ENCODE assay signal across 1 cellular context in the genomic region with DNA sequence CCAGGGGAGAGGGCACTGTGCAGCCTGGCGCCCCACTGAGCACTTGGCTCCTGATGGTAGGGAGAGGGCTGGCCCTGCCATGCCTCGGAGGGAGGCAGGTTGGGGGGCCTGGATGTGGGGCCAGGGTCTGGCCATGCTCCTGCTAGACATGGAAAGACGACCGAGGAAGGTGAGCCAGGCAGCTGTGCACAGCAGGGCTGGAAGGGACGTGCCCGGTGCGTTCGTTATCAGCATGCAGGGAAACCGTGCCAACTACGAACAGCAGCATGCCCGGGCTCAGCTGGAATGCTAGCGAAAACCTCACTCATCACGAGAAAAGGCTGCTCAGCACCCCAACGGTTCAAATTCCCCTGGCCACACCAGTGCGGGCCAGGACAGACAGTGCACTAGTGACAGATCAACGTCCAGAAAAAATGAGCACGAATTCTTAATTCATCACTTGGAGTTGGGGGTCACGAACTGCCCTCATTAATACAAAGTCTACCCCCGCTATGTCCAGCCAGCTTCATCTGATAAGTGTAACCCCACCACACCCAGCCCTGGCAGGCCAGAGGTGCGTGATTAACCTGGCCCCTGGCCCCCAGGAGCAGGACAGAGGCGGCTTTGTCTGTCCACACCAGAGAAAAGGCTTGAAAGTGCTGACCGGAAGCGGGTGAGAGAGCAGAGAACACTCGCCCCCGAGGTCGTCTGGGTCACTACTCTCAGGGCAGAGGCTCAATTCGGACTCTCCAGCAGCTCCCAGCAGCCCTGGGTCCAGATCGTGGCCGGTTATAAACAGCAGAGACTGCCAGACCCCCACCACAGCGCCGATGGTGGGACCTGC.
TF ChIP-seq lines count a peak whose summit lies in the region.

No MANE protein-coding gene starts in this region.

TF ChIP-seq in HepG2, 621 proteins besides CTCF, POLR2A, EP300 and RAD21 (continued from another document and continues in another):
- TF ChIP-seq, protein P1, sequence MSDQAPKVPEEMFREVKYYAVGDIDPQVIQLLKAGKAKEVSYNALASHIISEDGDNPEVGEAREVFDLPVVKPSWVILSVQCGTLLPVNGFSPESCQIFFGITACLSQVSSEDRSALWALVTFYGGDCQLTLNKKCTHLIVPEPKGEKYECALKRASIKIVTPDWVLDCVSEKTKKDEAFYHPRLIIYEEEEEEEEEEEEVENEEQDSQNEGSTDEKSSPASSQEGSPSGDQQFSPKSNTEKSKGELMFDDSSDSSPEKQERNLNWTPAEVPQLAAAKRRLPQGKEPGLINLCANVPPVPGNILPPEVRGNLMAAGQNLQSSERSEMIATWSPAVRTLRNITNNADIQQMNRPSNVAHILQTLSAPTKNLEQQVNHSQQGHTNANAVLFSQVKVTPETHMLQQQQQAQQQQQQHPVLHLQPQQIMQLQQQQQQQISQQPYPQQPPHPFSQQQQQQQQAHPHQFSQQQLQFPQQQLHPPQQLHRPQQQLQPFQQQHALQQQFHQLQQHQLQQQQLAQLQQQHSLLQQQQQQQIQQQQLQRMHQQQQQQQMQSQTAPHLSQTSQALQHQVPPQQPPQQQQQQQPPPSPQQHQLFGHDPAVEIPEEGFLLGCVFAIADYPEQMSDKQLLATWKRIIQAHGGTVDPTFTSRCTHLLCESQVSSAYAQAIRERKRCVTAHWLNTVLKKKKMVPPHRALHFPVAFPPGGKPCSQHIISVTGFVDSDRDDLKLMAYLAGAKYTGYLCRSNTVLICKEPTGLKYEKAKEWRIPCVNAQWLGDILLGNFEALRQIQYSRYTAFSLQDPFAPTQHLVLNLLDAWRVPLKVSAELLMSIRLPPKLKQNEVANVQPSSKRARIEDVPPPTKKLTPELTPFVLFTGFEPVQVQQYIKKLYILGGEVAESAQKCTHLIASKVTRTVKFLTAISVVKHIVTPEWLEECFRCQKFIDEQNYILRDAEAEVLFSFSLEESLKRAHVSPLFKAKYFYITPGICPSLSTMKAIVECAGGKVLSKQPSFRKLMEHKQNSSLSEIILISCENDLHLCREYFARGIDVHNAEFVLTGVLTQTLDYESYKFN (CRISPR knock-in tag; conservative IDR thresholded peaks at IDR 0.05) = peak; percentile 97
- no peak for TF ChIP-seq NCOA5 (CRISPR knock-in tag; IDR thresholded peaks at IDR 0.05)
- TF ChIP-seq JDP2 (CRISPR knock-in tag; IDR thresholded peaks at IDR 0.05; ENCODE audit: borderline replicate concordance) = no peak; the same call in 1 of the 2 replicates
- peak; percentile 28; the same call in 1 of the 2 replicates for TF ChIP-seq FOXJ3 (CRISPR knock-in tag; IDR thresholded peaks at IDR 0.05; ENCODE audit: borderline replicate concordance)
- TF ChIP-seq ARNT2 (CRISPR knock-in tag; IDR thresholded peaks at IDR 0.05; ENCODE audit: low read depth) = peak; percentile 55; the same call in 1 of the 2 replicates
- no peak for TF ChIP-seq STAG1 (CRISPR knock-in tag; IDR thresholded peaks at IDR 0.05)
- no peak for TF ChIP-seq NFE2 (CRISPR knock-in tag; IDR thresholded peaks at IDR 0.05)
- TF ChIP-seq, protein P2, sequence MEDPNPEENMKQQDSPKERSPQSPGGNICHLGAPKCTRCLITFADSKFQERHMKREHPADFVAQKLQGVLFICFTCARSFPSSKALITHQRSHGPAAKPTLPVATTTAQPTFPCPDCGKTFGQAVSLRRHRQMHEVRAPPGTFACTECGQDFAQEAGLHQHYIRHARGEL (CRISPR knock-in tag; IDR thresholded peaks at IDR 0.05) = no peak
- no peak for TF ChIP-seq ZNF496 (CRISPR knock-in tag; IDR thresholded peaks at IDR 0.05; ENCODE audit: insufficient replicate concordance)
- TF ChIP-seq, protein P3, sequence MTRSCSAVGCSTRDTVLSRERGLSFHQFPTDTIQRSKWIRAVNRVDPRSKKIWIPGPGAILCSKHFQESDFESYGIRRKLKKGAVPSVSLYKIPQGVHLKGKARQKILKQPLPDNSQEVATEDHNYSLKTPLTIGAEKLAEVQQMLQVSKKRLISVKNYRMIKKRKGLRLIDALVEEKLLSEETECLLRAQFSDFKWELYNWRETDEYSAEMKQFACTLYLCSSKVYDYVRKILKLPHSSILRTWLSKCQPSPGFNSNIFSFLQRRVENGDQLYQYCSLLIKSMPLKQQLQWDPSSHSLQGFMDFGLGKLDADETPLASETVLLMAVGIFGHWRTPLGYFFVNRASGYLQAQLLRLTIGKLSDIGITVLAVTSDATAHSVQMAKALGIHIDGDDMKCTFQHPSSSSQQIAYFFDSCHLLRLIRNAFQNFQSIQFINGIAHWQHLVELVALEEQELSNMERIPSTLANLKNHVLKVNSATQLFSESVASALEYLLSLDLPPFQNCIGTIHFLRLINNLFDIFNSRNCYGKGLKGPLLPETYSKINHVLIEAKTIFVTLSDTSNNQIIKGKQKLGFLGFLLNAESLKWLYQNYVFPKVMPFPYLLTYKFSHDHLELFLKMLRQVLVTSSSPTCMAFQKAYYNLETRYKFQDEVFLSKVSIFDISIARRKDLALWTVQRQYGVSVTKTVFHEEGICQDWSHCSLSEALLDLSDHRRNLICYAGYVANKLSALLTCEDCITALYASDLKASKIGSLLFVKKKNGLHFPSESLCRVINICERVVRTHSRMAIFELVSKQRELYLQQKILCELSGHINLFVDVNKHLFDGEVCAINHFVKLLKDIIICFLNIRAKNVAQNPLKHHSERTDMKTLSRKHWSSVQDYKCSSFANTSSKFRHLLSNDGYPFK (CRISPR knock-in tag; IDR thresholded peaks at IDR 0.05; ENCODE audit: borderline replicate concordance) = peak; percentile 63; the same call in 1 of the 2 replicates
- TF ChIP-seq ZNF589 (CRISPR knock-in tag; conservative IDR thresholded peaks at IDR 0.05) = no peak
- no peak for TF ChIP-seq ZFP62 (CRISPR knock-in tag; IDR thresholded peaks at IDR 0.05)
- no peak for TF ChIP-seq CBX5 (CRISPR knock-in tag; IDR thresholded peaks at IDR 0.05; ENCODE audit: borderline replicate concordance)
- TF ChIP-seq MXD4 (CRISPR knock-in tag; IDR thresholded peaks at IDR 0.05) = 0 out of 2 replicates have a peak, but pooled peaks have one; percentile 40
- TF ChIP-seq MED8 (CRISPR knock-in tag; IDR thresholded peaks at IDR 0.05; ENCODE audit: insufficient replicate concordance) = no peak
- no peak for TF ChIP-seq ZNF670 (CRISPR knock-in tag; IDR thresholded peaks at IDR 0.05; ENCODE audit: borderline replicate concordance)
- TF ChIP-seq ZNF160 (CRISPR knock-in tag; IDR thresholded peaks at IDR 0.05) = no peak; the same call in 1 of the 2 replicates
- no peak for TF ChIP-seq ZNF468 (CRISPR knock-in tag; IDR thresholded peaks at IDR 0.05)
- TF ChIP-seq NFYB (CRISPR knock-in tag; IDR thresholded peaks at IDR 0.05) = no peak
- TF ChIP-seq, protein P4, sequence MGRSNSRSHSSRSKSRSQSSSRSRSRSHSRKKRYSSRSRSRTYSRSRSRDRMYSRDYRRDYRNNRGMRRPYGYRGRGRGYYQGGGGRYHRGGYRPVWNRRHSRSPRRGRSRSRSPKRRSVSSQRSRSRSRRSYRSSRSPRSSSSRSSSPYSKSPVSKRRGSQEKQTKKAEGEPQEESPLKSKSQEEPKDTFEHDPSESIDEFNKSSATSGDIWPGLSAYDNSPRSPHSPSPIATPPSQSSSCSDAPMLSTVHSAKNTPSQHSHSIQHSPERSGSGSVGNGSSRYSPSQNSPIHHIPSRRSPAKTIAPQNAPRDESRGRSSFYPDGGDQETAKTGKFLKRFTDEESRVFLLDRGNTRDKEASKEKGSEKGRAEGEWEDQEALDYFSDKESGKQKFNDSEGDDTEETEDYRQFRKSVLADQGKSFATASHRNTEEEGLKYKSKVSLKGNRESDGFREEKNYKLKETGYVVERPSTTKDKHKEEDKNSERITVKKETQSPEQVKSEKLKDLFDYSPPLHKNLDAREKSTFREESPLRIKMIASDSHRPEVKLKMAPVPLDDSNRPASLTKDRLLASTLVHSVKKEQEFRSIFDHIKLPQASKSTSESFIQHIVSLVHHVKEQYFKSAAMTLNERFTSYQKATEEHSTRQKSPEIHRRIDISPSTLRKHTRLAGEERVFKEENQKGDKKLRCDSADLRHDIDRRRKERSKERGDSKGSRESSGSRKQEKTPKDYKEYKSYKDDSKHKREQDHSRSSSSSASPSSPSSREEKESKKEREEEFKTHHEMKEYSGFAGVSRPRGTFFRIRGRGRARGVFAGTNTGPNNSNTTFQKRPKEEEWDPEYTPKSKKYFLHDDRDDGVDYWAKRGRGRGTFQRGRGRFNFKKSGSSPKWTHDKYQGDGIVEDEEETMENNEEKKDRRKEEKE (IDR thresholded peaks at IDR 0.05) = no peak
- no peak for TF ChIP-seq TBP (CRISPR knock-in tag; IDR thresholded peaks at IDR 0.05)
- no peak for TF ChIP-seq GTF2F1 (IDR thresholded peaks at IDR 0.05; ENCODE audit: low read length)
- TF ChIP-seq HCFC1 (IDR thresholded peaks at IDR 0.05; ENCODE audit: low read depth, low read length) = no peak
- no peak for TF ChIP-seq ZC3H4 (CRISPR knock-in tag; IDR thresholded peaks at IDR 0.05; ENCODE audit: borderline replicate concordance)
- TF ChIP-seq, protein P5, sequence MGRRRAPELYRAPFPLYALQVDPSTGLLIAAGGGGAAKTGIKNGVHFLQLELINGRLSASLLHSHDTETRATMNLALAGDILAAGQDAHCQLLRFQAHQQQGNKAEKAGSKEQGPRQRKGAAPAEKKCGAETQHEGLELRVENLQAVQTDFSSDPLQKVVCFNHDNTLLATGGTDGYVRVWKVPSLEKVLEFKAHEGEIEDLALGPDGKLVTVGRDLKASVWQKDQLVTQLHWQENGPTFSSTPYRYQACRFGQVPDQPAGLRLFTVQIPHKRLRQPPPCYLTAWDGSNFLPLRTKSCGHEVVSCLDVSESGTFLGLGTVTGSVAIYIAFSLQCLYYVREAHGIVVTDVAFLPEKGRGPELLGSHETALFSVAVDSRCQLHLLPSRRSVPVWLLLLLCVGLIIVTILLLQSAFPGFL (CRISPR knock-in tag; IDR thresholded peaks at IDR 0.05) = no peak
- TF ChIP-seq ZNF761 (CRISPR knock-in tag; conservative IDR thresholded peaks at IDR 0.05) = peak; percentile 77; the same call in 1 of the 2 replicates
- TF ChIP-seq MTA1 (CRISPR knock-in tag; IDR thresholded peaks at IDR 0.05; ENCODE audit: borderline replicate concordance) = peak; percentile 96
- TF ChIP-seq PAWR (CRISPR knock-in tag; IDR thresholded peaks at IDR 0.05; ENCODE audit: borderline replicate concordance) = 0 out of 2 replicates have a peak, but pooled peaks have one; percentile 19
- TF ChIP-seq ZNF350 (CRISPR knock-in tag; IDR thresholded peaks at IDR 0.05; ENCODE audit: borderline replicate concordance, low read depth) = peak; percentile 84
- TF ChIP-seq, protein P6, sequence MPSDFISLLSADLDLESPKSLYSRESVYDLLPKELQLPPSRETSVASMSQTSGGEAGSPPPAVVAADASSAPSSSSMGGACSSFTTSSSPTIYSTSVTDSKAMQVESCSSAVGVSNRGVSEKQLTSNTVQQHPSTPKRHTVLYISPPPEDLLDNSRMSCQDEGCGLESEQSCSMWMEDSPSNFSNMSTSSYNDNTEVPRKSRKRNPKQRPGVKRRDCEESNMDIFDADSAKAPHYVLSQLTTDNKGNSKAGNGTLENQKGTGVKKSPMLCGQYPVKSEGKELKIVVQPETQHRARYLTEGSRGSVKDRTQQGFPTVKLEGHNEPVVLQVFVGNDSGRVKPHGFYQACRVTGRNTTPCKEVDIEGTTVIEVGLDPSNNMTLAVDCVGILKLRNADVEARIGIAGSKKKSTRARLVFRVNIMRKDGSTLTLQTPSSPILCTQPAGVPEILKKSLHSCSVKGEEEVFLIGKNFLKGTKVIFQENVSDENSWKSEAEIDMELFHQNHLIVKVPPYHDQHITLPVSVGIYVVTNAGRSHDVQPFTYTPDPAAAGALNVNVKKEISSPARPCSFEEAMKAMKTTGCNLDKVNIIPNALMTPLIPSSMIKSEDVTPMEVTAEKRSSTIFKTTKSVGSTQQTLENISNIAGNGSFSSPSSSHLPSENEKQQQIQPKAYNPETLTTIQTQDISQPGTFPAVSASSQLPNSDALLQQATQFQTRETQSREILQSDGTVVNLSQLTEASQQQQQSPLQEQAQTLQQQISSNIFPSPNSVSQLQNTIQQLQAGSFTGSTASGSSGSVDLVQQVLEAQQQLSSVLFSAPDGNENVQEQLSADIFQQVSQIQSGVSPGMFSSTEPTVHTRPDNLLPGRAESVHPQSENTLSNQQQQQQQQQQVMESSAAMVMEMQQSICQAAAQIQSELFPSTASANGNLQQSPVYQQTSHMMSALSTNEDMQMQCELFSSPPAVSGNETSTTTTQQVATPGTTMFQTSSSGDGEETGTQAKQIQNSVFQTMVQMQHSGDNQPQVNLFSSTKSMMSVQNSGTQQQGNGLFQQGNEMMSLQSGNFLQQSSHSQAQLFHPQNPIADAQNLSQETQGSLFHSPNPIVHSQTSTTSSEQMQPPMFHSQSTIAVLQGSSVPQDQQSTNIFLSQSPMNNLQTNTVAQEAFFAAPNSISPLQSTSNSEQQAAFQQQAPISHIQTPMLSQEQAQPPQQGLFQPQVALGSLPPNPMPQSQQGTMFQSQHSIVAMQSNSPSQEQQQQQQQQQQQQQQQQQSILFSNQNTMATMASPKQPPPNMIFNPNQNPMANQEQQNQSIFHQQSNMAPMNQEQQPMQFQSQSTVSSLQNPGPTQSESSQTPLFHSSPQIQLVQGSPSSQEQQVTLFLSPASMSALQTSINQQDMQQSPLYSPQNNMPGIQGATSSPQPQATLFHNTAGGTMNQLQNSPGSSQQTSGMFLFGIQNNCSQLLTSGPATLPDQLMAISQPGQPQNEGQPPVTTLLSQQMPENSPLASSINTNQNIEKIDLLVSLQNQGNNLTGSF (CRISPR knock-in tag; IDR thresholded peaks at IDR 0.05) = no peak
- TF ChIP-seq ZNF652 (CRISPR knock-in tag; IDR thresholded peaks at IDR 0.05; ENCODE audit: borderline replicate concordance, low read depth) = peak; percentile 24; the same call in 1 of the 2 replicates
- peak; percentile 43; the same call in 1 of the 2 replicates for TF ChIP-seq NFKB2 (CRISPR knock-in tag; IDR thresholded peaks at IDR 0.05; ENCODE audit: borderline replicate concordance)
- TF ChIP-seq NCOA1 (CRISPR knock-in tag; IDR thresholded peaks at IDR 0.05) = no peak; the same call in 1 of the 2 replicates
- TF ChIP-seq CHD2 (IDR thresholded peaks at IDR 0.05; ENCODE audit: low read depth, low read length) = no peak
- no peak for TF ChIP-seq KLF13 (CRISPR knock-in tag; IDR thresholded peaks at IDR 0.05)
- no peak for TF ChIP-seq HMGA1 (CRISPR knock-in tag; conservative IDR thresholded peaks at IDR 0.05)
- no peak for TF ChIP-seq ZNF33A (CRISPR knock-in tag; IDR thresholded peaks at IDR 0.05; ENCODE audit: borderline replicate concordance)
- TF ChIP-seq, protein P7, sequence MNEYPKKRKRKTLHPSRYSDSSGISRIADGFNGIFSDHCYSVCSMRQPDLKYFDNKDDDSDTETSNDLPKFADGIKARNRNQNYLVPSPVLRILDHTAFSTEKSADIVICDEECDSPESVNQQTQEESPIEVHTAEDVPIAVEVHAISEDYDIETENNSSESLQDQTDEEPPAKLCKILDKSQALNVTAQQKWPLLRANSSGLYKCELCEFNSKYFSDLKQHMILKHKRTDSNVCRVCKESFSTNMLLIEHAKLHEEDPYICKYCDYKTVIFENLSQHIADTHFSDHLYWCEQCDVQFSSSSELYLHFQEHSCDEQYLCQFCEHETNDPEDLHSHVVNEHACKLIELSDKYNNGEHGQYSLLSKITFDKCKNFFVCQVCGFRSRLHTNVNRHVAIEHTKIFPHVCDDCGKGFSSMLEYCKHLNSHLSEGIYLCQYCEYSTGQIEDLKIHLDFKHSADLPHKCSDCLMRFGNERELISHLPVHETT (CRISPR knock-in tag; conservative IDR thresholded peaks at IDR 0.05) = peak; percentile 61; the same call in 1 of the 2 replicates
- TF ChIP-seq, protein P8, sequence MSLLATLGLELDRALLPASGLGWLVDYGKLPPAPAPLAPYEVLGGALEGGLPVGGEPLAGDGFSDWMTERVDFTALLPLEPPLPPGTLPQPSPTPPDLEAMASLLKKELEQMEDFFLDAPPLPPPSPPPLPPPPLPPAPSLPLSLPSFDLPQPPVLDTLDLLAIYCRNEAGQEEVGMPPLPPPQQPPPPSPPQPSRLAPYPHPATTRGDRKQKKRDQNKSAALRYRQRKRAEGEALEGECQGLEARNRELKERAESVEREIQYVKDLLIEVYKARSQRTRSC (CRISPR knock-in tag; IDR thresholded peaks at IDR 0.05; ENCODE audit: low read depth) = no peak
- TF ChIP-seq HDAC1 (CRISPR knock-in tag; IDR thresholded peaks at IDR 0.05) = peak; percentile 87
- no peak for TF ChIP-seq ATM (IDR thresholded peaks at IDR 0.05; ENCODE audit: borderline replicate concordance)
